In the genomic region with DNA sequence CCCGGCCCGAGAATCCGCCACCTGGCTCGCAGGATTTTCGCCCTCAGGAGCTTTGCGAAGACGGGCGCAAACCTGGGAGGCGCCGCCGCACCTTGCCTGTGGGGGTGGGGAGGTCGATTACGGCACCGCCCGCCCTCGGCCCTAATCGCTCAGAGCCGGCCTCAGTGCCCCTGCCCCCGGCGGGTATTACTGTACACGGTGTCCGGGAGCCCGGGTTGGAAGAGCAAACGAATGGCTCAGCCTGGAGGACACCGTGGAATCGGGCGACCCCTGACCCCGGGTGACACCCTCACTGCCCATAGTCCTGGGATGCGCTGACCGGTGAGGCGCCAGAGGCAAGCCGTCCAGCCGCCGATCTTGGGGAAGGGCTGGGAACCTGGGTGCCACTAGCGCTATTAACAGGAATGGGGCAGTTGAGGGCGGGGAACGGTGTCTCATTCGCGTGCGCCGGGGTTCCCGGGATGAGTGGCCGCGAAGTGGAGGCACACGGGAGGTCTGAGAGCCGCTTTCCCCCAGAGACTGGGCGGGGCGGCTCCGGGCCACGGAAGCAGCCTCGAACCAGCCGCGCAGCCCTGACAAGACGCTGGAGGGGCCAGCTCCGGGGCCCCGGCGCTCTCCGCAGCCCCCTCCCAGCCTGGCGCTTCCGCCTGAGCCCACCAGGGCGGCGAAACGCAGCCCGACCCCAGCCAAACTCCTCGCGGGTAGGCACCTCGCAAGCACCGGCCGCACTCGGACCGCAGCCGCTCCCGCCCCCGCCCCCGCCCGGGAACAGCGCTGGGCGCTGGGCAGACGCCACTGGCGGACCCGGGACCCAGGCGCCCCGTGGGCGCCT, we compare ENCODE assay signal across 8 cellular contexts.
DNase-seq lines count a peak whose midpoint lies in the region; ATAC-seq and TF ChIP-seq lines count a peak whose summit lies in the region.

No MANE protein-coding gene starts in this region.

- in situ Hi-C loops in ACHN (cut with HindIII; ENCODE audit: low pct_ligation_motif_present, low pct_unique_long_range_greater_than_20kb, low sequenced_read_pairs): no loop called here

- no peaks in the 10 kb centered on the region for H3K9me2 ChIP-seq in GM23338 (ENCODE audit: insufficient read depth)

- H3K9me3 Mint-ChIP-seq in GM23338 (peaks cover 5% of the 10 kb centered on the region; the same call in 2 of the 3 replicates), immature natural killer cell (no peaks in the 10 kb centered on the region)

- 0 out of 3 replicates have a peak, but pooled peaks have one; percentile 0 for ATAC-seq in GM23338

- TF ChIP-seq POLR2A in thyroid gland (IDR thresholded peaks at IDR 0.05): no peak

- H3K27me3 Mint-ChIP-seq in GM23338 (ENCODE audit: insufficient read depth, low read depth, poor library complexity) (peaks cover 66% of the 10 kb centered on the region), immature natural killer cell (ENCODE audit: low read depth in 3 of 3) (peaks cover 18 to 33% (median 28%) of the 10 kb centered on the region in 3 donors)

- intact Hi-C loops in thyroid gland (cut with DNase I): no loop called here

- 4% methylated on average over 10 of the region's 84 CpGs; no CpG with 5 or more reads in 1 of the 2 donors for WGBS in thyroid gland, 2 donors

- H4K20me1 ChIP-seq in GM23338 (replicated peaks; ENCODE audit: insufficient read depth): peaks cover 16% of the 10 kb centered on the region

- no peak overlapping the region for H3K27ac ChIP-seq in GM23338 (ENCODE audit: low read depth)
- peak overlapping the region in 1 of 3 donors; percentile 48 for H3K27ac ChIP-seq in thyroid gland

- H3K4me3 ChIP-seq in GM23338 (peak overlapping the region; percentile 93), WI38 (ENCODE audit: low read depth, low read length) (peak overlapping the region; percentile 34), thyroid gland (replicated peaks in 1 of 3) (peak overlapping the region; percentile 39 to 62 (median 49))

- H3K4me3 Mint-ChIP-seq in GM23338 (peak overlapping the region; percentile 82), immature natural killer cell (peak overlapping the region in 4 of 5 donors; percentile 39 to 62 (median 58))

- H3K36me3 Mint-ChIP-seq in GM23338 (ENCODE audit: low read depth): peaks cover 20% of the 10 kb centered on the region
- H3K36me3 Mint-ChIP-seq in immature natural killer cell: no peaks in the 10 kb centered on the region

- peak overlapping the region; percentile 100 for H3K4me2 ChIP-seq in GM23338

- DNase-seq in ACHN: peak; percentile 32
- DNase-seq in GM23338 (ENCODE audit: low spot score): no peak
- no peak for DNase-seq in immature natural killer cell
- peak in 1 of 2 donors; percentile 23 for DNase-seq in thyroid gland
- no peak for DNase-seq in GM10266 (ENCODE audit: extremely low spot score)
- DNase-seq in kidney glomerular epithelial cell (lab: John Stamatoyannopoulos, UW): no peak
- no peak for DNase-seq in activated gamma-delta T cell treated with Interleukin-2 at 50 U/mL for 16 hours

- TF ChIP-seq CTCF in GM23338 (conservative IDR thresholded peaks at IDR 0.05; ENCODE audit: low read depth in 2 of 2) (peak; percentile 21 to 25; a peak in 3 of 4 replicates), WI38 (IDR thresholded peaks at IDR 0.05; ENCODE audit: low read depth, low read length) (no peak), thyroid gland (IDR thresholded peaks at IDR 0.05) (peak in 1 of 6 experiments; percentile 5), GM10266 (IDR thresholded peaks at IDR 0.05; ENCODE audit: control insufficient read depth, insufficient read depth, low read depth, missing control alignments) (no peak)

- peaks cover 40% of the 10 kb centered on the region for H3F3A ChIP-seq in GM23338 (replicated peaks; ENCODE audit: low read depth)

- H3K79me2 ChIP-seq in GM23338 (replicated peaks; ENCODE audit: insufficient read depth): peaks cover 42% of the 10 kb centered on the region

- peaks cover 58% of the 10 kb centered on the region for H3K4me1 Mint-ChIP-seq in GM23338
- H3K4me1 Mint-ChIP-seq in immature natural killer cell: peaks cover 26 to 28% of the 10 kb centered on the region in 2 donors

- H3K36me3 ChIP-seq in GM23338 (ENCODE audit: insufficient read depth) (no peaks in the 10 kb centered on the region), thyroid gland (no peaks in the 10 kb centered on the region)

- H2AFZ ChIP-seq in GM23338: no peak overlapping the region

- H3K27ac Mint-ChIP-seq in GM23338: no peak overlapping the region
- H3K27ac Mint-ChIP-seq in immature natural killer cell: no peak overlapping the region

- peaks cover 58% of the 10 kb centered on the region for H3K27me3 ChIP-seq in GM23338 (ENCODE audit: insufficient read depth)
- peaks cover 22% of the 10 kb centered on the region for H3K27me3 ChIP-seq in thyroid gland

- no peaks in the 10 kb centered on the region for H3K9me3 ChIP-seq in thyroid gland

- peaks cover 58% of the 10 kb centered on the region for H3K4me1 ChIP-seq in GM23338 (ENCODE audit: insufficient read depth)
- peaks cover 20 to 34% of the 10 kb centered on the region in 2 donors for H3K4me1 ChIP-seq in thyroid gland

TF ChIP-seq in GM23338, 12 proteins besides CTCF, POLR2A, EP300 and RAD21:
- TF ChIP-seq CREB1 (CRISPR knock-in tag; IDR thresholded peaks at IDR 0.05; ENCODE audit: low read depth): no peak
- peak; percentile 3 for TF ChIP-seq EZH2 (IDR thresholded peaks at IDR 0.05; ENCODE audit: low read depth, unreplicated experiment)

Comparison
In these comparisons a context has a peak if more than half of its experiments do, and no peak if none do; other contexts are left out.
1. H3K4me3 ChIP-seq: peak in every context shown above with its lines; median percentile 93 in GM23338; 49 in thyroid gland; 34 in WI38.
2. CTCF ChIP-seq: peak in GM23338 (2 of 2); none in WI38 (single experiment) and GM10266 (single experiment).